Comparison of ENCODE assay signal across 10 cellular contexts in the genomic region with DNA sequence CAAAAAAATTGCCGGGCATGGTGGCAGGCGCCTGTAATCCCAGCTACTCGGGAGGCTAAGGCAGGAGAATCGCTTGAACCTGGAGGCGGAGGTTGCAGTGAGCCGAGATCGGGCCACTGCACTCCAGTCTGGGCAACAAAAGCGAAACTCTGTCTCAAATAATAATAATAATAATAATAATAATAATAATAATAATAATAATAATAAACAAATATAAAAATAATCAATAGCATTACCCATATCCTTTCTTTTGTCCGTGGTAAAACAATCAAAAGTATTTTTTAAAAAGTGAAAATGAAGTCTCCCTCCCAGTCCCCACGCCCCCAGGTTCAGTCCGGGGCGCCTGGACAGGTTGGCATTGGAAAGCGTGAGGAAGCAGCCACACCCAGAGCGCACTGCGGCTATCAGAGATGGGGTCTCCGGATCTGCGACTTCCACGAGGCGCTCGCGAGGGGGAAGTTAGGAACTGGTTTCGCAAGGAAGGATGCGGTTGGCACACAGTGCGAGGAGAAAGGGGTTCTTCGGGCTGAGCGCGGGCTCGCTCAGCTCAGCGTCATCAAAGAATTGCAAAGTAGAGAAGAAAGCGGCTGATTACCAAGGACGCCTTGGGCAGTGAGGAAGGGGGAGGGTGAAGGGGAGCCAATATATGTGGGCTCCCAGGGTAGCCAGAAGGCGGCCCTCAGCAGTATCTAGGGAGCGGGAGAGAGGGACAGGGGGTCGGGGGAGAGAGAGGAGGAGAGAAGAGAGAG.
A peak's percentile ranks its signal among the peaks of the same experiment; 100 is the strongest.
DNase-seq lines count a peak whose midpoint lies in the region; ATAC-seq and FAIRE-seq lines count a peak whose summit lies in the region.
"Had no signal": no experiment of that assay in that cellular context is flagged by ENCODE, and none has a peak within 500 bp of the region (broad histone marks: within the 10 kb centered on the region; RNA-seq: fewer than 3 reads in every experiment).

No MANE protein-coding gene starts in this region.

- H3K4me3 ChIP-seq in neuronal stem cell (ENCODE audit: low read length in 2 of 2) (peak overlapping the region in 1 of 2 donors; percentile 68), small intestine (ENCODE audit: low read depth in 1 of 2, low read length in 2 of 2) (no peak overlapping the region)

- no peak overlapping the region for H3K18ac ChIP-seq in neuronal stem cell (ENCODE audit: low read length)

- no peak overlapping the region for H3K14ac ChIP-seq in neuronal stem cell (ENCODE audit: low read length)

- H2AFZ ChIP-seq in neuronal stem cell (ENCODE audit: low read length) = no peak overlapping the region

- H2BK5ac ChIP-seq in neuronal stem cell (ENCODE audit: low read length) = no peak overlapping the region

- no peak for FAIRE-seq in small intestine (lab: Jason Lieb, UNC)

- no peak overlapping the region for H3K4me2 ChIP-seq in neuronal stem cell (ENCODE audit: insufficient read depth, low read length, poor library complexity, severe bottlenecking)

- DNase-seq in NOMO-1 treated with dmso at 0.1 percent for 144 hours (lab: John Stamatoyannopoulos, UW; ENCODE audit: unreplicated experiment) = peak; percentile 92
- DNase-seq in neuronal stem cell (ENCODE audit: low spot score) = no peak
- DNase-seq in small intestine = no peak
- no peak for DNase-seq in ecto neural progenitor cell (ENCODE audit: low spot score)
- DNase-seq: OCI-M1; stimulated activated naive CD4-positive, alpha-beta T cell treated with Interleukin-2 at 50 U/mL for 16 hours had no signal

- no peak overlapping the region for H3K4ac ChIP-seq in neuronal stem cell (ENCODE audit: low read length)

- H3K36me3 ChIP-seq in ES-I3 (ENCODE audit: insufficient read depth, low read length) (no peaks in the 10 kb centered on the region), neuronal stem cell (replicated peaks in 1 of 2; ENCODE audit: control insufficient read depth in 2 of 2, insufficient read depth in 2 of 2, low read length in 2 of 2) (no peaks in the 10 kb centered on the region), small intestine (ENCODE audit: control insufficient read depth in 2 of 2, insufficient read depth in 2 of 2, low read length in 2 of 2) (no peaks in the 10 kb centered on the region)

- peak overlapping the region; percentile 67 for H3K23ac ChIP-seq in neuronal stem cell (ENCODE audit: low read depth, low read length, poor library complexity)

- ATAC-seq in esophagus mucosa = peak; percentile 39
- no peak for ATAC-seq in GM19463 (IDR thresholded peaks at IDR 0.05; ENCODE audit: unreplicated experiment)
- no peak for ATAC-seq in GM18511 (IDR thresholded peaks at IDR 0.05; ENCODE audit: unreplicated experiment)

- no peak overlapping the region for H2BK12ac ChIP-seq in neuronal stem cell (ENCODE audit: low read length)

- H3K27ac ChIP-seq in neuronal stem cell (replicated peaks; ENCODE audit: low read length) = no peak overlapping the region
- no peak overlapping the region for H3K27ac ChIP-seq in small intestine (ENCODE audit: low read depth in 1 of 2, low read length in 1 of 2)

- H3K9ac ChIP-seq in ES-I3 (ENCODE audit: low read depth, low read length) (peak overlapping the region; percentile 47; the same call in 1 of the 2 replicates), neuronal stem cell (ENCODE audit: low read depth, low read length, poor library complexity) (no peak overlapping the region)

- H3K27me3 ChIP-seq in neuronal stem cell (ENCODE audit: control insufficient read depth in 3 of 3, insufficient read depth in 3 of 3, low read depth in 1 of 3, low read length in 3 of 3) (peaks cover 6 to 61% (median 42%) of the 10 kb centered on the region in 3 experiments), small intestine (ENCODE audit: control insufficient read depth in 2 of 2, insufficient read depth in 2 of 2, low read length in 2 of 2) (peaks cover 0 to 17% of the 10 kb centered on the region in 2 donors)

- no peak overlapping the region for H2AK5ac ChIP-seq in neuronal stem cell (ENCODE audit: low read depth, low read length)

- H2BK15ac ChIP-seq in neuronal stem cell (ENCODE audit: low read length) = no peak overlapping the region

- H4K91ac ChIP-seq in neuronal stem cell (ENCODE audit: low read depth, low read length, poor library complexity) = no peak overlapping the region

- H4K8ac ChIP-seq in neuronal stem cell (ENCODE audit: low read depth, low read length) = no peak overlapping the region

- H3K79me1 ChIP-seq in neuronal stem cell (ENCODE audit: low read depth, low read length) = no peaks in the 10 kb centered on the region

- no CpG with 5 or more reads among the region's 34 CpGs for WGBS in neuronal stem cell (ENCODE audit: extremely low coverage in 2 of 2, insufficient read length in 2 of 2, insufficient replicate concordance in 1 of 2), 2 donors
- 21 to 26% (median 25%) methylated on average over 34 of the region's 34 CpGs for WGBS in small intestine, 3 donors

- H2BK120ac ChIP-seq in neuronal stem cell (ENCODE audit: low read depth, low read length) = no peak overlapping the region

- no peaks in the 10 kb centered on the region for H3K4me1 ChIP-seq in ES-I3 (ENCODE audit: insufficient read depth, low read length)
- H3K4me1 ChIP-seq in neuronal stem cell (ENCODE audit: control insufficient read depth in 2 of 2, insufficient read depth in 1 of 2, low read depth in 1 of 2, low read length in 2 of 2) = no peaks in the 10 kb centered on the region
- no peaks in the 10 kb centered on the region for H3K4me1 ChIP-seq in small intestine (ENCODE audit: control insufficient read depth in 2 of 2, insufficient read depth in 1 of 2, low read depth in 1 of 2, low read length in 1 of 2)

- H3K9me3 ChIP-seq in ES-I3 (ENCODE audit: control insufficient read depth, insufficient read depth, low read length) = no peaks in the 10 kb centered on the region; the same call in 1 of the 2 replicates
- H3K9me3 ChIP-seq in neuronal stem cell (replicated peaks in 1 of 2; ENCODE audit: control insufficient read depth in 2 of 2, insufficient read depth in 1 of 2, low read depth in 1 of 2, low read length in 2 of 2) = peaks cover 0 to 3% of the 10 kb centered on the region in 2 donors
- H3K9me3 ChIP-seq in small intestine (ENCODE audit: control insufficient read depth, low read depth) = no peaks in the 10 kb centered on the region
